11 cellular contexts compared by ENCODE assay signal in genomic region chr3:15086263-15086662, GRCh38.
"Had no signal": no experiment of that assay in that cellular context is flagged by ENCODE, and none has a peak within 500 bp of the region (broad histone marks: within the 10 kb centered on the region; RNA-seq: fewer than 3 reads in every experiment).

No MANE protein-coding gene starts in this region.

- H3K9ac ChIP-seq: GM23248 had no signal

- H3K9me3 Mint-ChIP-seq: GM23338, H9, HFFc6 had no signal

- H3K4me1 ChIP-seq: HAP-1 had no signal

- H3K27ac Mint-ChIP-seq: GM23338, H9, HFFc6 had no signal

- DNase-seq: GM23248, GOT3, H7, H9, HCEC 1CT, HFFc6 had no signal

- H3K9me3 ChIP-seq: HAP-1 had no signal

- H3K4me3 ChIP-seq: GM23248, GM23338, HAP-1 had no signal

- ATAC-seq: GM23338, HCT116 had no signal

- H3K4me3 Mint-ChIP-seq: GM23338, H9, HFFc6 had no signal

- FAIRE-seq: H1, H54 had no signal

- H3K4me2 ChIP-seq: GM23338 had no signal

- H3K4me1 Mint-ChIP-seq: GM23338, H9 had no signal

- H2AFZ ChIP-seq: GM23248, GM23338 had no signal

- H3K27ac ChIP-seq: GM23248 had no signal
